In the genomic region with DNA sequence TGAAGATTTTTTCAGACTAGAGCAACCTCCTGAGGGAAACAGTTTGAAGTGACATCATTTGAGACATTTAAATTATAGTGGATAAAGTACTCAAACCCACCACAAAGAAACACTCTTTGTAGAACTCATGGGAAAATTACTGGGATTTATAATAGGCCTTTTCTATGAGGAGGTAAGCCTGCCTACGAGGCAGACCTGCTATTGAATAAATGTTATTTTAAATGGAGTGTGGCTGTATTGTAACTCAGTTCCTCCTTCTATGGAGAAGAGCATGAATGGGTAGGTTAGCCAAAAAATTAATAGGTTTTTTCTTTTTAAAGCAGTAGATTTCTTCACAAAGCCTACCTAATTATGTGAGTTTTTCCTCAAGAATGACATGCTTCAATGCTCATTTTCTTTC, we compare ENCODE assay signal across 24 cellular contexts.
DNase-seq lines count a peak whose midpoint lies in the region; ATAC-seq, FAIRE-seq and TF ChIP-seq lines count a peak whose summit lies in the region.
"Had no signal": no experiment of that assay in that cellular context is flagged by ENCODE, and none has a peak within 500 bp of the region (broad histone marks: within the 10 kb centered on the region; RNA-seq: fewer than 3 reads in every experiment).

No MANE protein-coding gene starts in this region.

- peak overlapping the region; percentile 61 for H3K4me3 Mint-ChIP-seq in Caco-2 (ENCODE audit: unreplicated experiment)
- H3K4me3 Mint-ChIP-seq: HFFc6 had no signal

- in situ Hi-C loops in SK-MEL-5 (cut with HindIII; ENCODE audit: low pct_unique_long_range_greater_than_20kb, low sequenced_read_pairs) (no loop called here), HepG2 (cut with HindIII; ENCODE audit: extremely low pct_ligation_motif_present, low pct_unique_long_range_greater_than_20kb) (no loop called here)

- H3K36me3 ChIP-seq in Caco-2 (ENCODE audit: control insufficient read depth, insufficient read depth, low read length) (no peaks in the 10 kb centered on the region), HepG2 (replicated peaks in 1 of 2; ENCODE audit: control insufficient read depth in 1 of 2, insufficient read depth in 2 of 2, low read length in 2 of 2) (no peaks in the 10 kb centered on the region), neuron (ENCODE audit: insufficient read depth, low read length) (no peaks in the 10 kb centered on the region)
- H3K36me3 ChIP-seq: HAP-1, SJSA1 had no signal

- peak overlapping the region; percentile 58 for H3K4me2 ChIP-seq in HepG2 (ENCODE audit: low read depth, low read length)

- H3K79me2 ChIP-seq in HepG2 (ENCODE audit: insufficient read depth, low read length), result no peaks in the 10 kb centered on the region

- H3K27ac ChIP-seq in HepG2 (ENCODE audit: extremely low read length, insufficient read depth, low read length), result peak overlapping the region; percentile 72
- H3K27ac ChIP-seq: SJSA1 had no signal

- H3K27ac Mint-ChIP-seq in Caco-2 (ENCODE audit: unreplicated experiment), result peak overlapping the region; percentile 68
- H3K27ac Mint-ChIP-seq: HFFc6 had no signal

- no peaks in the 10 kb centered on the region for H4K20me1 ChIP-seq in HepG2 (ENCODE audit: insufficient read depth, low read length)

- H3K9me3 Mint-ChIP-seq in Caco-2 (ENCODE audit: unreplicated experiment), result peaks cover 9% of the 10 kb centered on the region
- H3K9me3 Mint-ChIP-seq: HFFc6 had no signal

- H3K4me3 ChIP-seq in Caco-2 (ENCODE audit: low read depth, low read length), result no peak overlapping the region
- peak overlapping the region; percentile 29 to 33 (median 29); a peak in 5 of 6 replicates for H3K4me3 ChIP-seq in HepG2 (replicated peaks in 1 of 3; ENCODE audit: insufficient read depth in 1 of 3, low read depth in 2 of 3, low read length in 3 of 3)
- no peak overlapping the region for H3K4me3 ChIP-seq in neuron (ENCODE audit: low read length)
- H3K4me3 ChIP-seq: HAP-1, SJSA1 had no signal

- no peaks in the 10 kb centered on the region for H3K27me3 Mint-ChIP-seq in Caco-2 (ENCODE audit: insufficient read depth, unreplicated experiment)

- POLR2A ChIA-PET in Caco-2 (lab: Charles Lee), result interaction anchor here (1.2 kb wide), 1 partner anchor 20 kb away, joined by 4 read pairs; no protein-coding TSS in a partner anchor
- POLR2A ChIA-PET in HepG2 (lab: Yijun Ruan, JAX), result interaction anchor here (1.9 kb wide), 1 partner anchor 31 kb away, joined by 15 read pairs; no protein-coding TSS in a partner anchor

- WGBS in HepG2 (ENCODE audit: low lambda C conversion rate), result 0% methylated on average over 1 of the region's 1 CpG

- no peak for TF ChIP-seq RAD21 in HepG2 (CRISPR knock-in tag; IDR thresholded peaks at IDR 0.05)

- peak; percentile 53 for ATAC-seq in HepG2
- ATAC-seq in HG02852 (IDR thresholded peaks at IDR 0.05; ENCODE audit: unreplicated experiment), result no peak
- ATAC-seq in GM18520 (IDR thresholded peaks at IDR 0.05; ENCODE audit: unreplicated experiment), result no peak
- ATAC-seq in HG03439 (IDR thresholded peaks at IDR 0.05; ENCODE audit: unreplicated experiment), result no peak

- TF ChIP-seq CTCF in Caco-2 (IDR thresholded peaks at IDR 0.05; ENCODE audit: insufficient read depth in 1 of 2, low read depth in 1 of 2, low read length in 1 of 2, severe bottlenecking in 1 of 2, unreplicated experiment in 1 of 2) (no peak), HepG2 (CRISPR knock-in tag; IDR thresholded peaks at IDR 0.05) (no peak)

- H3K4me1 Mint-ChIP-seq in Caco-2 (ENCODE audit: low read depth, unreplicated experiment), result peaks cover 32% of the 10 kb centered on the region

- no peak for TF ChIP-seq POLR2A in HepG2 (IDR thresholded peaks at IDR 0.05; ENCODE audit: insufficient read depth in 1 of 2, low read depth in 2 of 2, low read length in 2 of 2)

- no TSS peak for BruUV-seq in Caco-2 (replicated peaks; lab: Mats Ljungman, UMichigan)
- BruUV-seq in HepG2 (replicated peaks; lab: Mats Ljungman, UMichigan), result TSS peak; percentile 92

- CTCF ChIA-PET in Caco-2 (lab: Charles Lee) (interaction anchor here (0.5 to 1.2 kb wide), 5 partner anchors 13 to 75 kb away, joined by 3 to 4 read pairs (median 3); no protein-coding TSS in a partner anchor), HepG2 (lab: Yijun Ruan, JAX; ENCODE audit: low intra/inter-chr PET ratio, low total read pairs) (no interaction called here)

- no peaks in the 10 kb centered on the region for H3K9me3 ChIP-seq in Caco-2
- H3K9me3 ChIP-seq in HepG2 (ENCODE audit: low read length), result no peaks in the 10 kb centered on the region
- H3K9me3 ChIP-seq in neuron (ENCODE audit: low read length), result no peaks in the 10 kb centered on the region
- H3K9me3 ChIP-seq: HAP-1, SJSA1 had no signal

- no peak for TF ChIP-seq EP300 in HepG2 (IDR thresholded peaks at IDR 0.05; ENCODE audit: low read depth in 2 of 2, low read length in 2 of 2)
- TF ChIP-seq EP300 in HepG2 (CRISPR knock-in tag; IDR thresholded peaks at IDR 0.05; ENCODE audit: borderline replicate concordance), result no peak

- FAIRE-seq in HepG2 (lab: Jason Lieb, UNC), result no peak
- FAIRE-seq: D721Med, GM18507 had no signal

- no peaks in the 10 kb centered on the region for H3K36me3 Mint-ChIP-seq in Caco-2 (ENCODE audit: insufficient read depth, unreplicated experiment)

- intact Hi-C loops in Caco-2 (cut with micrococcal nuclease; ENCODE audit: unreplicated experiment) (loop anchor here (1.0 to 2.0 kb wide), 3 partner anchors 21 to 65 kb away; no protein-coding TSS in a partner anchor), HepG2 (cut with micrococcal nuclease; ENCODE audit: unreplicated experiment) (loop anchor here (1.0 kb wide), 1 partner anchor 64 kb away; no protein-coding TSS in a partner anchor)

- no peak overlapping the region for H2AFZ ChIP-seq in HepG2 (ENCODE audit: low read length)
- H2AFZ ChIP-seq in neuron (ENCODE audit: low read depth, low read length), result peak overlapping the region; percentile 31

- no peaks in the 10 kb centered on the region for H3K27me3 ChIP-seq in Caco-2 (replicated peaks; ENCODE audit: control insufficient read depth, insufficient read depth, low read length)
- H3K27me3 ChIP-seq in HepG2 (ENCODE audit: control insufficient read depth in 1 of 2, insufficient read depth in 2 of 2, low read length in 2 of 2), result no peaks in the 10 kb centered on the region; a peak in 1 of 5 replicates
- H3K27me3 ChIP-seq in neuron (ENCODE audit: insufficient read depth, low read length), result no peaks in the 10 kb centered on the region
- H3K27me3 ChIP-seq: SJSA1 had no signal

- peak overlapping the region; percentile 41 for H3K9ac ChIP-seq in HepG2 (ENCODE audit: insufficient read depth, low read depth, low read length)

- H3K4me1 ChIP-seq in Caco-2, result peaks cover 26% of the 10 kb centered on the region
- H3K4me1 ChIP-seq in HepG2 (ENCODE audit: insufficient read depth, low read length), result peaks cover 36% of the 10 kb centered on the region
- H3K4me1 ChIP-seq in neuron (ENCODE audit: insufficient read depth, low read length), result peaks cover 16% of the 10 kb centered on the region
- H3K4me1 ChIP-seq: SJSA1 had no signal

- DNase-seq in Caco-2 (no peak), SK-MEL-5 (ENCODE audit: low read depth, low spot score) (peak; percentile 4), HepG2 (ENCODE audit: low spot score) (no peak), T-helper 2 cell (no peak)
- DNase-seq: GOT3, HFFc6, IMR-90, KG1, MM.1S, NCI-H1694, NCI-H2029 treated with DMSO at 0.1 percent for 48 hours, NCI-H2171, NCI-H524, NCI-H748 treated with DMSO at 0.1 percent for 48 hours, Right ventricle myocardium superior, RPMI8226 had no signal

TF ChIP-seq in HepG2, 621 proteins besides CTCF, POLR2A, EP300 and RAD21:
- no peak for TF ChIP-seq MYNN (CRISPR knock-in tag; IDR thresholded peaks at IDR 0.05; ENCODE audit: low read depth)
- no peak for TF ChIP-seq SOX5 (CRISPR knock-in tag; IDR thresholded peaks at IDR 0.05; ENCODE audit: borderline replicate concordance)
- TF ChIP-seq FIP1L1 (IDR thresholded peaks at IDR 0.05; ENCODE audit: borderline replicate concordance, insufficient read depth, low read depth, low read length), result no peak
- TF ChIP-seq MNT (IDR thresholded peaks at IDR 0.05), result no peak
- TF ChIP-seq NFE2L1 (CRISPR knock-in tag; IDR thresholded peaks at IDR 0.05; ENCODE audit: borderline replicate concordance), result no peak
- TF ChIP-seq SRSF9 (IDR thresholded peaks at IDR 0.05; ENCODE audit: borderline replicate concordance, insufficient read depth, low read depth, low read length, poor library complexity, severe bottlenecking), result no peak
- no peak for TF ChIP-seq DNMT3B (CRISPR knock-in tag; conservative IDR thresholded peaks at IDR 0.05)
- TF ChIP-seq ZMAT3 (CRISPR knock-in tag; conservative IDR thresholded peaks at IDR 0.05), result no peak
- TF ChIP-seq ZNF619 (CRISPR knock-in tag; IDR thresholded peaks at IDR 0.05), result no peak
- TF ChIP-seq MIER3 (CRISPR knock-in tag; IDR thresholded peaks at IDR 0.05; ENCODE audit: borderline replicate concordance), result no peak
- TF ChIP-seq, protein P1, sequence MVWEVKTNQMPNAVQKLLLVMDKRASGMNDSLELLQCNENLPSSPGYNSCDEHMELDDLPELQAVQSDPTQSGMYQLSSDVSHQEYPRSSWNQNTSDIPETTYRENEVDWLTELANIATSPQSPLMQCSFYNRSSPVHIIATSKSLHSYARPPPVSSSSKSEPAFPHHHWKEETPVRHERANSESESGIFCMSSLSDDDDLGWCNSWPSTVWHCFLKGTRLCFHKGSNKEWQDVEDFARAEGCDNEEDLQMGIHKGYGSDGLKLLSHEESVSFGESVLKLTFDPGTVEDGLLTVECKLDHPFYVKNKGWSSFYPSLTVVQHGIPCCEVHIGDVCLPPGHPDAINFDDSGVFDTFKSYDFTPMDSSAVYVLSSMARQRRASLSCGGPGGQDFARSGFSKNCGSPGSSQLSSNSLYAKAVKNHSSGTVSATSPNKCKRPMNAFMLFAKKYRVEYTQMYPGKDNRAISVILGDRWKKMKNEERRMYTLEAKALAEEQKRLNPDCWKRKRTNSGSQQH (CRISPR knock-in tag; IDR thresholded peaks at IDR 0.05; ENCODE audit: low read depth), result no peak
- TF ChIP-seq ZNF772 (CRISPR knock-in tag; IDR thresholded peaks at IDR 0.05), result no peak

Comparison
In these comparisons a context has a peak if more than half of its experiments do, and no peak if none do; other contexts are left out.
1. H3K4me3 ChIP-seq: peak in HepG2 (3 of 3); none in Caco-2 (single experiment) and neuron (single experiment).